In genomic region chr9:97854696-97855485, GRCh38 we compare ENCODE assay signal across 15 cellular contexts. TPM values are rescaled to one million over a fixed set of nuclear protein-coding genes. Genes with fewer than 3 reads are reported as not detected.
DNase-seq lines count a peak whose midpoint lies in the region; ATAC-seq and TF ChIP-seq lines count a peak whose summit lies in the region.
"Had no signal": no experiment of that assay in that cellular context is flagged by ENCODE, and none has a peak within 500 bp of the region (broad histone marks: within the 10 kb centered on the region; RNA-seq: fewer than 3 reads in every experiment).

No MANE protein-coding gene starts in this region.

- peaks cover 3% of the 10 kb centered on the region for H3K27me3 ChIP-seq in right cardiac atrium (ENCODE audit: control insufficient read depth, insufficient read depth)
- peaks cover 83% of the 10 kb centered on the region for H3K27me3 ChIP-seq in kidney epithelial cell (ENCODE audit: control insufficient read depth, insufficient read depth, low read length)
- H3K27me3 ChIP-seq in upper lobe of left lung: peaks cover 0 to 84% (median 48%) of the 10 kb centered on the region in 4 donors

- H3K4me3 ChIP-seq in right cardiac atrium (ENCODE audit: low read length) (no peak overlapping the region), kidney epithelial cell (ENCODE audit: low read depth, low read length) (peak overlapping the region; percentile 42), upper lobe of left lung (peak overlapping the region in 3 of 4 donors; percentile 37 to 45 (median 44))

- H3K36me3 ChIP-seq in kidney epithelial cell (ENCODE audit: control insufficient read depth, insufficient read depth, low read length) (no peaks in the 10 kb centered on the region), upper lobe of left lung (no peaks in the 10 kb centered on the region)
- H3K36me3 ChIP-seq: HAP-1, neural progenitor cell had no signal

- intact Hi-C loops in cardiac septum (cut with DNase I): no loop called here
- intact Hi-C loops in right cardiac atrium (cut with DNase I): no loop called here

- no peak for TF ChIP-seq POLR2A in upper lobe of left lung (IDR thresholded peaks at IDR 0.05)

- TF ChIP-seq EP300 in upper lobe of left lung (IDR thresholded peaks at IDR 0.05): no peak

- DNase-seq in cardiac septum (ENCODE audit: low spot score): peak; percentile 29
- DNase-seq in right cardiac atrium: no peak
- no peak for DNase-seq in T-helper 17 cell
- DNase-seq in kidney epithelial cell (ENCODE audit: low read depth): no peak
- DNase-seq in upper lobe of left lung: peak in 1 of 2 donors; percentile 65
- no peak for DNase-seq in stimulated activated CD8-positive, alpha-beta memory T cell treated with anti-CD3 and anti-CD28 coated beads, Interleukin-4, amount 100 ng/mL, for 48 hours
- no peak for DNase-seq in NCI-H510A (lab: John Stamatoyannopoulos, UW)
- DNase-seq: amniotic stem cell, RPMI8226 had no signal

- no peaks in the 10 kb centered on the region for H3K9me3 ChIP-seq in right cardiac atrium (ENCODE audit: control insufficient read depth, low read length)
- peaks cover 4% of the 10 kb centered on the region for H3K9me3 ChIP-seq in T-helper 17 cell (ENCODE audit: control insufficient read depth, low read length, poor library complexity, severe bottlenecking)
- no peaks in the 10 kb centered on the region for H3K9me3 ChIP-seq in upper lobe of left lung
- H3K9me3 ChIP-seq: HAP-1 had no signal

- no peak overlapping the region for H3K27ac Mint-ChIP-seq in T-helper 17 cell
- H3K27ac Mint-ChIP-seq: neural progenitor cell had no signal

- peak overlapping the region; percentile 47 for H3K4me3 Mint-ChIP-seq in T-helper 17 cell

- H3K27ac ChIP-seq in right cardiac atrium (ENCODE audit: low read length): no peak overlapping the region
- no peak overlapping the region for H3K27ac ChIP-seq in upper lobe of left lung
- H3K27ac ChIP-seq: foreskin keratinocyte, neural progenitor cell had no signal

- H3K36me3 Mint-ChIP-seq in T-helper 17 cell (ENCODE audit: low read depth): peaks cover 5% of the 10 kb centered on the region
- H3K36me3 Mint-ChIP-seq: neural progenitor cell had no signal

- H3K4me1 Mint-ChIP-seq in T-helper 17 cell: peaks cover 12% of the 10 kb centered on the region

- ATAC-seq in right cardiac atrium (no peak), T-helper 17 cell (no peak), upper lobe of left lung (ENCODE audit: low FRiP score in 2 of 2) (no peak), HG02973 (IDR thresholded peaks at IDR 0.05; ENCODE audit: unreplicated experiment) (no peak)

- WGBS in right cardiac atrium: 5% methylated on average over 71 of the region's 71 CpGs
- WGBS in upper lobe of left lung, 2 donors: 10 to 12% methylated on average over 34 to 52 of the region's 71 CpGs

- H3K4me1 ChIP-seq in right cardiac atrium (ENCODE audit: control insufficient read depth, insufficient read depth, low read length) (peaks cover 2% of the 10 kb centered on the region), upper lobe of left lung (peaks cover 26 to 44% (median 28%) of the 10 kb centered on the region in 4 donors)
- H3K4me1 ChIP-seq: foreskin keratinocyte, HAP-1 had no signal

- peaks cover 65% of the 10 kb centered on the region for H3K27me3 Mint-ChIP-seq in T-helper 17 cell

- TF ChIP-seq CTCF in kidney epithelial cell (IDR thresholded peaks at IDR 0.05; ENCODE audit: insufficient read depth, low read length, poor library complexity, severe bottlenecking) (no peak), upper lobe of left lung (IDR thresholded peaks at IDR 0.05) (no peak)

RNA-seq across cellular contexts. Expression of gene FOXE1, which starts 1.9 kb away (rescaled TPM):
- total RNA-seq in cardiac septum (not detected), right cardiac atrium (not detected), T-helper 17 cell (under 1 TPM in 1 of 2 donors, not detected in 1; 0.08 TPM), kidney epithelial cell (0.04 and 0.14 TPM in 2 replicates), upper lobe of left lung (1 to 10 TPM in 1 of 6 donors, not detected in 5; 1.8 TPM)
- not detected for polyA plus RNA-seq in right cardiac atrium
- total RNA-seq: dermis microvascular lymphatic vessel endothelial cell, left cardiac atrium had no signal
